Comparison of ENCODE assay signal across 1 cellular context in genomic region chr3:16148783-16149182, GRCh38.
TF ChIP-seq lines count a peak whose summit lies in the region.

No MANE protein-coding gene starts in this region.

TF ChIP-seq in HEK293, 187 proteins besides CTCF, POLR2A, EP300 and RAD21 (continued from another document and continues in another):
- TF ChIP-seq, protein P1, sequence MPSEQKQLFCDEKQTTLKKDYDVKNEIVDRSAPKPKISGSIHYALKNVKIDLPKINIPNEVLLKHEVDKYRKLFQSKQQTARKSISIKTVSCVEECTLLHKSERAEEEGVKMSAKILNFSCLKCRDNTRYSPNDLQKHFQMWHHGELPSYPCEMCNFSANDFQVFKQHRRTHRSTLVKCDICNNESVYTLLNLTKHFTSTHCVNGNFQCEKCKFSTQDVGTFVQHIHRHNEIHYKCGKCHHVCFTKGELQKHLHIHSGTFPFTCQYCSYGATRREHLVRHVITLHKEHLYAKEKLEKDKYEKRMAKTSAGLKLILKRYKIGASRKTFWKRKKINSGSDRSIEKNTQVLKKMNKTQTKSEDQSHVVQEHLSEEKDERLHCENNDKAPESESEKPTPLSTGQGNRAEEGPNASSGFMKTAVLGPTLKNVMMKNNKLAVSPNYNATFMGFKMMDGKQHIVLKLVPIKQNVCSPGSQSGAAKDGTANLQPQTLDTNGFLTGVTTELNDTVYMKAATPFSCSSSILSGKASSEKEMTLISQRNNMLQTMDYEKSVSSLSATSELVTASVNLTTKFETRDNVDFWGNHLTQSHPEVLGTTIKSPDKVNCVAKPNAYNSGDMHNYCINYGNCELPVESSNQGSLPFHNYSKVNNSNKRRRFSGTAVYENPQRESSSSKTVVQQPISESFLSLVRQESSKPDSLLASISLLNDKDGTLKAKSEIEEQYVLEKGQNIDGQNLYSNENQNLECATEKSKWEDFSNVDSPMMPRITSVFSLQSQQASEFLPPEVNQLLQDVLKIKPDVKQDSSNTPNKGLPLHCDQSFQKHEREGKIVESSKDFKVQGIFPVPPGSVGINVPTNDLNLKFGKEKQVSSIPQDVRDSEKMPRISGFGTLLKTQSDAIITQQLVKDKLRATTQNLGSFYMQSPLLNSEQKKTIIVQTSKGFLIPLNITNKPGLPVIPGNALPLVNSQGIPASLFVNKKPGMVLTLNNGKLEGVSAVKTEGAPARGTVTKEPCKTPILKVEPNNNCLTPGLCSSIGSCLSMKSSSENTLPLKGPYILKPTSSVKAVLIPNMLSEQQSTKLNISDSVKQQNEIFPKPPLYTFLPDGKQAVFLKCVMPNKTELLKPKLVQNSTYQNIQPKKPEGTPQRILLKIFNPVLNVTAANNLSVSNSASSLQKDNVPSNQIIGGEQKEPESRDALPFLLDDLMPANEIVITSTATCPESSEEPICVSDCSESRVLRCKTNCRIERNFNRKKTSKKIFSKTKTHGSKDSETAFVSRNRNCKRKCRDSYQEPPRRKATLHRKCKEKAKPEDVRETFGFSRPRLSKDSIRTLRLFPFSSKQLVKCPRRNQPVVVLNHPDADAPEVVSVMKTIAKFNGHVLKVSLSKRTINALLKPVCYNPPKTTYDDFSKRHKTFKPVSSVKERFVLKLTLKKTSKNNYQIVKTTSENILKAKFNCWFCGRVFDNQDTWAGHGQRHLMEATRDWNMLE (tag by site-specific recombination; conservative IDR thresholded peaks at IDR 0.05; ENCODE audit: low read depth), result 0 out of 2 replicates have a peak, but pooled peaks have one; percentile 31
- TF ChIP-seq EGR2 (tag by site-specific recombination; IDR thresholded peaks at IDR 0.05; ENCODE audit: low read depth) (0 out of 2 replicates have a peak, but pooled peaks have one; percentile 25), ZNF785 (tag by site-specific recombination; IDR thresholded peaks at IDR 0.05) (no peak), ZEB2 (tag by site-specific recombination; IDR thresholded peaks at IDR 0.05) (peak; percentile 77), ZNF768 (tag by site-specific recombination; IDR thresholded peaks at IDR 0.05) (no peak), ZNF501 (tag by site-specific recombination; IDR thresholded peaks at IDR 0.05) (0 out of 2 replicates have a peak, but pooled peaks have one; percentile 57), ZSCAN4 (tag by site-specific recombination; IDR thresholded peaks at IDR 0.05) (no peak), ZNF335 (tag by site-specific recombination; conservative IDR thresholded peaks at IDR 0.05) (0 out of 2 replicates have a peak, but pooled peaks have one; percentile 19), ZNF701 (tag by site-specific recombination; IDR thresholded peaks at IDR 0.05) (no peak), ZBTB8A (tag by site-specific recombination; IDR thresholded peaks at IDR 0.05) (no peak), PRDM1 (tag by site-specific recombination; IDR thresholded peaks at IDR 0.05) (no peak), ZFP69B (tag by site-specific recombination; IDR thresholded peaks at IDR 0.05) (peak; percentile 63), ZSCAN30 (tag by site-specific recombination; IDR thresholded peaks at IDR 0.05) (peak; percentile 79; the same call in 1 of the 2 replicates), ZNF423 (tag by site-specific recombination; IDR thresholded peaks at IDR 0.05) (no peak), ZNF24 (tag by site-specific recombination; IDR thresholded peaks at IDR 0.05) (peak; percentile 66; the same call in 1 of the 2 replicates), GLIS1 (tag by site-specific recombination; IDR thresholded peaks at IDR 0.05) (peak; percentile 84), ZNF548 (tag by site-specific recombination; IDR thresholded peaks at IDR 0.05) (no peak), ZNF274 (IDR thresholded peaks at IDR 0.05; ENCODE audit: low read length) (no peak), ZNF274 (tag by site-specific recombination; IDR thresholded peaks at IDR 0.05; ENCODE audit: borderline replicate concordance) (no peak), ZNF660 (tag by site-specific recombination; IDR thresholded peaks at IDR 0.05) (peak; percentile 86), ZNF629 (tag by site-specific recombination; IDR thresholded peaks at IDR 0.05) (peak; percentile 83)
- TF ChIP-seq, protein P2, sequence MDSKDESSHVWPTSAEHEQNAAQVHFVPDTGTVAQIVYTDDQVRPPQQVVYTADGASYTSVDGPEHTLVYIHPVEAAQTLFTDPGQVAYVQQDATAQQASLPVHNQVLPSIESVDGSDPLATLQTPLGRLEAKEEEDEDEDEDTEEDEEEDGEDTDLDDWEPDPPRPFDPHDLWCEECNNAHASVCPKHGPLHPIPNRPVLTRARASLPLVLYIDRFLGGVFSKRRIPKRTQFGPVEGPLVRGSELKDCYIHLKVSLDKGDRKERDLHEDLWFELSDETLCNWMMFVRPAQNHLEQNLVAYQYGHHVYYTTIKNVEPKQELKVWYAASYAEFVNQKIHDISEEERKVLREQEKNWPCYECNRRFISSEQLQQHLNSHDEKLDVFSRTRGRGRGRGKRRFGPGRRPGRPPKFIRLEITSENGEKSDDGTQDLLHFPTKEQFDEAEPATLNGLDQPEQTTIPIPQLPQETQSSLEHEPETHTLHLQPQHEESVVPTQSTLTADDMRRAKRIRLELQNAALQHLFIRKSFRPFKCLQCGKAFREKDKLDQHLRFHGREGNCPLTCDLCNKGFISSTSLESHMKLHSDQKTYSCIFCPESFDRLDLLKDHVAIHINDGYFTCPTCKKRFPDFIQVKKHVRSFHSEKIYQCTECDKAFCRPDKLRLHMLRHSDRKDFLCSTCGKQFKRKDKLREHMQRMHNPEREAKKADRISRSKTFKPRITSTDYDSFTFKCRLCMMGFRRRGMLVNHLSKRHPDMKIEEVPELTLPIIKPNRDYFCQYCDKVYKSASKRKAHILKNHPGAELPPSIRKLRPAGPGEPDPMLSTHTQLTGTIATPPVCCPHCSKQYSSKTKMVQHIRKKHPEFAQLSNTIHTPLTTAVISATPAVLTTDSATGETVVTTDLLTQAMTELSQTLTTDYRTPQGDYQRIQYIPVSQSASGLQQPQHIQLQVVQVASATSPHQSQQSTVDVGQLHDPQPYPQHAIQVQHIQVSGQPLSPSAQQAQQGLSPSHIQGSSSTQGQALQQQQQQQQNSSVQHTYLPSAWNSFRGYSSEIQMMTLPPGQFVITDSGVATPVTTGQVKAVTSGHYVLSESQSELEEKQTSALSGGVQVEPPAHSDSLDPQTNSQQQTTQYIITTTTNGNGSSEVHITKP (tag by site-specific recombination; IDR thresholded peaks at IDR 0.05), result peak; percentile 83
- TF ChIP-seq, protein P3, sequence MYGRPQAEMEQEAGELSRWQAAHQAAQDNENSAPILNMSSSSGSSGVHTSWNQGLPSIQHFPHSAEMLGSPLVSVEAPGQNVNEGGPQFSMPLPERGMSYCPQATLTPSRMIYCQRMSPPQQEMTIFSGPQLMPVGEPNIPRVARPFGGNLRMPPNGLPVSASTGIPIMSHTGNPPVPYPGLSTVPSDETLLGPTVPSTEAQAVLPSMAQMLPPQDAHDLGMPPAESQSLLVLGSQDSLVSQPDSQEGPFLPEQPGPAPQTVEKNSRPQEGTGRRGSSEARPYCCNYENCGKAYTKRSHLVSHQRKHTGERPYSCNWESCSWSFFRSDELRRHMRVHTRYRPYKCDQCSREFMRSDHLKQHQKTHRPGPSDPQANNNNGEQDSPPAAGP (tag by site-specific recombination; IDR thresholded peaks at IDR 0.05), result 0 out of 2 replicates have a peak, but pooled peaks have one; percentile 45
- TF ChIP-seq, protein P4, sequence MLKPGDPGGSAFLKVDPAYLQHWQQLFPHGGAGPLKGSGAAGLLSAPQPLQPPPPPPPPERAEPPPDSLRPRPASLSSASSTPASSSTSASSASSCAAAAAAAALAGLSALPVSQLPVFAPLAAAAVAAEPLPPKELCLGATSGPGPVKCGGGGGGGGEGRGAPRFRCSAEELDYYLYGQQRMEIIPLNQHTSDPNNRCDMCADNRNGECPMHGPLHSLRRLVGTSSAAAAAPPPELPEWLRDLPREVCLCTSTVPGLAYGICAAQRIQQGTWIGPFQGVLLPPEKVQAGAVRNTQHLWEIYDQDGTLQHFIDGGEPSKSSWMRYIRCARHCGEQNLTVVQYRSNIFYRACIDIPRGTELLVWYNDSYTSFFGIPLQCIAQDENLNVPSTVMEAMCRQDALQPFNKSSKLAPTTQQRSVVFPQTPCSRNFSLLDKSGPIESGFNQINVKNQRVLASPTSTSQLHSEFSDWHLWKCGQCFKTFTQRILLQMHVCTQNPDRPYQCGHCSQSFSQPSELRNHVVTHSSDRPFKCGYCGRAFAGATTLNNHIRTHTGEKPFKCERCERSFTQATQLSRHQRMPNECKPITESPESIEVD (tag by site-specific recombination; IDR thresholded peaks at IDR 0.05), result peak; percentile 84
- TF ChIP-seq, protein P5, sequence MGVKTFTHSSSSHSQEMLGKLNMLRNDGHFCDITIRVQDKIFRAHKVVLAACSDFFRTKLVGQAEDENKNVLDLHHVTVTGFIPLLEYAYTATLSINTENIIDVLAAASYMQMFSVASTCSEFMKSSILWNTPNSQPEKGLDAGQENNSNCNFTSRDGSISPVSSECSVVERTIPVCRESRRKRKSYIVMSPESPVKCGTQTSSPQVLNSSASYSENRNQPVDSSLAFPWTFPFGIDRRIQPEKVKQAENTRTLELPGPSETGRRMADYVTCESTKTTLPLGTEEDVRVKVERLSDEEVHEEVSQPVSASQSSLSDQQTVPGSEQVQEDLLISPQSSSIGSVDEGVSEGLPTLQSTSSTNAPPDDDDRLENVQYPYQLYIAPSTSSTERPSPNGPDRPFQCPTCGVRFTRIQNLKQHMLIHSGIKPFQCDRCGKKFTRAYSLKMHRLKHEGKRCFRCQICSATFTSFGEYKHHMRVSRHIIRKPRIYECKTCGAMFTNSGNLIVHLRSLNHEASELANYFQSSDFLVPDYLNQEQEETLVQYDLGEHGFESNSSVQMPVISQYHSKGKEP (tag by site-specific recombination; IDR thresholded peaks at IDR 0.05), result 0 out of 2 replicates have a peak, but pooled peaks have one; percentile 26
- TF ChIP-seq, protein P6, sequence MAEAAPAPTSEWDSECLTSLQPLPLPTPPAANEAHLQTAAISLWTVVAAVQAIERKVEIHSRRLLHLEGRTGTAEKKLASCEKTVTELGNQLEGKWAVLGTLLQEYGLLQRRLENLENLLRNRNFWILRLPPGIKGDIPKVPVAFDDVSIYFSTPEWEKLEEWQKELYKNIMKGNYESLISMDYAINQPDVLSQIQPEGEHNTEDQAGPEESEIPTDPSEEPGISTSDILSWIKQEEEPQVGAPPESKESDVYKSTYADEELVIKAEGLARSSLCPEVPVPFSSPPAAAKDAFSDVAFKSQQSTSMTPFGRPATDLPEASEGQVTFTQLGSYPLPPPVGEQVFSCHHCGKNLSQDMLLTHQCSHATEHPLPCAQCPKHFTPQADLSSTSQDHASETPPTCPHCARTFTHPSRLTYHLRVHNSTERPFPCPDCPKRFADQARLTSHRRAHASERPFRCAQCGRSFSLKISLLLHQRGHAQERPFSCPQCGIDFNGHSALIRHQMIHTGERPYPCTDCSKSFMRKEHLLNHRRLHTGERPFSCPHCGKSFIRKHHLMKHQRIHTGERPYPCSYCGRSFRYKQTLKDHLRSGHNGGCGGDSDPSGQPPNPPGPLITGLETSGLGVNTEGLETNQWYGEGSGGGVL (tag by site-specific recombination; IDR thresholded peaks at IDR 0.05), result peak; percentile 58; the same call in 1 of the 2 replicates
- TF ChIP-seq, protein P7, sequence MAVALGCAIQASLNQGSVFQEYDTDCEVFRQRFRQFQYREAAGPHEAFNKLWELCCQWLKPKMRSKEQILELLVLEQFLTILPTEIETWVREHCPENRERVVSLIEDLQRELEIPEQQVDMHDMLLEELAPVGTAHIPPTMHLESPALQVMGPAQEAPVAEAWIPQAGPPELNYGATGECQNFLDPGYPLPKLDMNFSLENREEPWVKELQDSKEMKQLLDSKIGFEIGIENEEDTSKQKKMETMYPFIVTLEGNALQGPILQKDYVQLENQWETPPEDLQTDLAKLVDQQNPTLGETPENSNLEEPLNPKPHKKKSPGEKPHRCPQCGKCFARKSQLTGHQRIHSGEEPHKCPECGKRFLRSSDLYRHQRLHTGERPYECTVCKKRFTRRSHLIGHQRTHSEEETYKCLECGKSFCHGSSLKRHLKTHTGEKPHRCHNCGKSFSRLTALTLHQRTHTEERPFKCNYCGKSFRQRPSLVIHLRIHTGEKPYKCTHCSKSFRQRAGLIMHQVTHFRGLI (tag by site-specific recombination; IDR thresholded peaks at IDR 0.05), result peak; percentile 37; the same call in 1 of the 2 replicates
- TF ChIP-seq, protein P8, sequence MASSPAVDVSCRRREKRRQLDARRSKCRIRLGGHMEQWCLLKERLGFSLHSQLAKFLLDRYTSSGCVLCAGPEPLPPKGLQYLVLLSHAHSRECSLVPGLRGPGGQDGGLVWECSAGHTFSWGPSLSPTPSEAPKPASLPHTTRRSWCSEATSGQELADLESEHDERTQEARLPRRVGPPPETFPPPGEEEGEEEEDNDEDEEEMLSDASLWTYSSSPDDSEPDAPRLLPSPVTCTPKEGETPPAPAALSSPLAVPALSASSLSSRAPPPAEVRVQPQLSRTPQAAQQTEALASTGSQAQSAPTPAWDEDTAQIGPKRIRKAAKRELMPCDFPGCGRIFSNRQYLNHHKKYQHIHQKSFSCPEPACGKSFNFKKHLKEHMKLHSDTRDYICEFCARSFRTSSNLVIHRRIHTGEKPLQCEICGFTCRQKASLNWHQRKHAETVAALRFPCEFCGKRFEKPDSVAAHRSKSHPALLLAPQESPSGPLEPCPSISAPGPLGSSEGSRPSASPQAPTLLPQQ (tag by site-specific recombination; IDR thresholded peaks at IDR 0.05), result peak; percentile 82
- TF ChIP-seq, protein P9, sequence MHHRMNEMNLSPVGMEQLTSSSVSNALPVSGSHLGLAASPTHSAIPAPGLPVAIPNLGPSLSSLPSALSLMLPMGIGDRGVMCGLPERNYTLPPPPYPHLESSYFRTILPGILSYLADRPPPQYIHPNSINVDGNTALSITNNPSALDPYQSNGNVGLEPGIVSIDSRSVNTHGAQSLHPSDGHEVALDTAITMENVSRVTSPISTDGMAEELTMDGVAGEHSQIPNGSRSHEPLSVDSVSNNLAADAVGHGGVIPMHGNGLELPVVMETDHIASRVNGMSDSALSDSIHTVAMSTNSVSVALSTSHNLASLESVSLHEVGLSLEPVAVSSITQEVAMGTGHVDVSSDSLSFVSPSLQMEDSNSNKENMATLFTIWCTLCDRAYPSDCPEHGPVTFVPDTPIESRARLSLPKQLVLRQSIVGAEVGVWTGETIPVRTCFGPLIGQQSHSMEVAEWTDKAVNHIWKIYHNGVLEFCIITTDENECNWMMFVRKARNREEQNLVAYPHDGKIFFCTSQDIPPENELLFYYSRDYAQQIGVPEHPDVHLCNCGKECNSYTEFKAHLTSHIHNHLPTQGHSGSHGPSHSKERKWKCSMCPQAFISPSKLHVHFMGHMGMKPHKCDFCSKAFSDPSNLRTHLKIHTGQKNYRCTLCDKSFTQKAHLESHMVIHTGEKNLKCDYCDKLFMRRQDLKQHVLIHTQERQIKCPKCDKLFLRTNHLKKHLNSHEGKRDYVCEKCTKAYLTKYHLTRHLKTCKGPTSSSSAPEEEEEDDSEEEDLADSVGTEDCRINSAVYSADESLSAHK (tag by site-specific recombination; IDR thresholded peaks at IDR 0.05), result peak; percentile 87
